8 cellular contexts compared by ENCODE assay signal in the genomic region with DNA sequence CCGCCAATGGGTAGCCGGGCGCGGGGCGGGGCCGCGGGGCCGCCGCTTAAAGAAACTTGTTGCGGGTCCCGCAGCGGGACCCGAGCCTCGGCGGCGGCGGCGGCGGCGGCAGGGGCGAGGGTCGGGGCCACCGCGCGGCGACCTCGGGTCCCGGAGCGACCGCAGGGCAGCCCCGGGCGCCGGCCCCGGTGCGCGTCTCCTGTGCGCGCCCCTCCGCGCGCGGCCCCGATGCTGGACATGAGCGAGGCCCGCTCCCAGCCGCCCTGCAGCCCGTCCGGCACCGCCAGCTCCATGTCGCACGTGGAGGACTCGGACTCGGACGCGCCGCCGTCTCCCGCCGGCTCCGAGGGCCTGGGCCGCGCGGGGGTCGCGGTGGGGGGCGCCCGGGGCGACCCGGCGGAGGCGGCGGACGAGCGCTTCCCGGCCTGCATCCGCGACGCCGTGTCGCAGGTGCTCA. TPM values are rescaled to one million over a fixed set of nuclear protein-coding genes. Genes with fewer than 3 reads are reported as not detected.
DNase-seq lines count a peak whose midpoint lies in the region; FAIRE-seq and TF ChIP-seq lines count a peak whose summit lies in the region.

A gene (plus strand): TSS at position 76 of the 457 bp plus-strand sequence. CDS start 153 bp downstream, at position 229.

- H3K36me3 Mint-ChIP-seq in IgD-negative memory B cell (no peaks in the 10 kb centered on the region), nephron progenitor cell (ENCODE audit: low read depth) (no peaks in the 10 kb centered on the region)

- H3K36me3 ChIP-seq in ectodermal cell (ENCODE audit: control insufficient read depth, insufficient read depth, low read length) = no peaks in the 10 kb centered on the region

- no peaks in the 10 kb centered on the region for H3K9me3 ChIP-seq in ectodermal cell (ENCODE audit: control insufficient read depth, low read length)

- 0% methylated on average over 80 of the region's 80 CpGs for WGBS in ectodermal cell, 2 experiments

- H3K4me3 ChIP-seq in AG10803 (ENCODE audit: low read length) (peak within 1 kb of the TSS; percentile 22), ectodermal cell (ENCODE audit: insufficient read depth, low read depth, low read length) (peak within 1 kb of the TSS; percentile 35)

- H3K4me1 ChIP-seq in ectodermal cell (ENCODE audit: control insufficient read depth, insufficient read depth, low read length) = peaks cover 28% of the 10 kb centered on the region

- no peak within 1 kb of the TSS for H3K27ac ChIP-seq in ectodermal cell (ENCODE audit: insufficient read depth, low read depth, low read length, poor library complexity, severe bottlenecking)

- TF ChIP-seq CTCF in AG10803 (conservative IDR thresholded peaks at IDR 0.05; ENCODE audit: low read length) (no peak), nephron progenitor cell (IDR thresholded peaks at IDR 0.05) (no peak)

- no peak for FAIRE-seq in HTR-8/SVneo (lab: Jason Lieb, UNC)

- DNase-seq in AG10803 (ENCODE audit: low read depth) (no peak), nephron progenitor cell (peak; percentile 80), kidney tubule cell (ENCODE audit: low spot score) (no peak), HTR-8/SVneo (ENCODE audit: insufficient read length, low spot score) (no peak), NCI-H524 (lab: John Stamatoyannopoulos, UW) (no peak), hypothalamus (lab: John Stamatoyannopoulos, UW) (no peak)

- H3K27me3 Mint-ChIP-seq in IgD-negative memory B cell (peaks cover 16% of the 10 kb centered on the region), nephron progenitor cell (ENCODE audit: low read depth, poor library complexity) (peaks cover 31% of the 10 kb centered on the region)

- H3K27ac Mint-ChIP-seq in IgD-negative memory B cell = no peak within 1 kb of the TSS
- no peak within 1 kb of the TSS for H3K27ac Mint-ChIP-seq in nephron progenitor cell

- H3K27me3 ChIP-seq in ectodermal cell (ENCODE audit: control insufficient read depth, insufficient read depth, low read length, poor library complexity, severe bottlenecking) = peaks cover 71% of the 10 kb centered on the region

- H3K4me1 Mint-ChIP-seq in IgD-negative memory B cell (no peaks in the 10 kb centered on the region), nephron progenitor cell (peaks cover 41% of the 10 kb centered on the region)

- H3K4me3 Mint-ChIP-seq in IgD-negative memory B cell = peak within 1 kb of the TSS; percentile 52 to 85 (median 78)
- H3K4me3 Mint-ChIP-seq in nephron progenitor cell = peak within 1 kb of the TSS; percentile 88

- H3K9me3 Mint-ChIP-seq in IgD-negative memory B cell (no peaks in the 10 kb centered on the region), nephron progenitor cell (no peaks in the 10 kb centered on the region)

RNA-seq across cellular contexts. Expression of the gene that starts here (rescaled TPM):
- polyA plus RNA-seq in IgD-negative memory B cell = 0.48 TPM
- polyA plus RNA-seq in ectodermal cell (2013, experiment 1 of 4) = 2.9 TPM
- polyA plus RNA-seq in ectodermal cell (2013, experiment 2 of 4) = 3.7 TPM
- polyA plus RNA-seq in ectodermal cell (2013, experiment 3 of 4) = 4.2 TPM
- 4.1 TPM for polyA plus RNA-seq in ectodermal cell (2013, experiment 4 of 4)
